In the genomic region with DNA sequence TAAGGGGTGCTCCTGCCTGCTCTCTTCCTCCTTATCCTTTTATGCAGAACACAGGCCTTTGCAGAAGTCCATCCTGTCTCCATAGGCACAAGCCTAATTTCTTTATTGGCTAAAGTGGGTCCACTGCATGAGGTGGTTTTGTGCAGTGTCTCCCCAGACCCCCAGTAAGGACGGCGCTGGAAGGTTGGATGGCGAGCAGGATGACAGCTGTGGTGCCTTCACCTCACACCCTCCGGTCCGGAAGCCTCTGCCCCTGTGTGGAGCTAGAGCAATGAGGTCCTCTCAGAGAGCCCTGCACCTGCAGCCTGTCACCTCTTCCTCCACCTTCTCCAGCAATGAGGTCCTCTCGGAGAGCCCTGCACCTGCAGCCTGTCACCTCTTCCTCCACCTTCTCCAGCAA, we compare ENCODE assay signal across 7 cellular contexts.
"Had no signal": no experiment of that assay in that cellular context is flagged by ENCODE, and none has a peak within 500 bp of the region (broad histone marks: within the 10 kb centered on the region; RNA-seq: fewer than 3 reads in every experiment).

No MANE protein-coding gene starts in this region.

- H3K4me1 Mint-ChIP-seq: IgD-negative memory B cell had no signal

- H3K27ac Mint-ChIP-seq: HFFc6 had no signal

- H3K4me3 ChIP-seq: GM23248, HAP-1 had no signal

- H3K9me3 ChIP-seq: HAP-1 had no signal

- H3K4me3 Mint-ChIP-seq: HFFc6, IgD-negative memory B cell had no signal

- H3K27ac ChIP-seq: GM23248 had no signal

- H3K36me3 ChIP-seq: HAP-1 had no signal

- DNase-seq: GM23248, GOT3, H7, HFFc6 had no signal

- H3K36me3 Mint-ChIP-seq: IgD-negative memory B cell had no signal

- ATAC-seq: HCT116 had no signal
